1 cellular context compared by ENCODE assay signal in genomic region chr15:42736793-42737528, GRCh38.
TF ChIP-seq lines count a peak whose summit lies in the region.

A gene with protein sequence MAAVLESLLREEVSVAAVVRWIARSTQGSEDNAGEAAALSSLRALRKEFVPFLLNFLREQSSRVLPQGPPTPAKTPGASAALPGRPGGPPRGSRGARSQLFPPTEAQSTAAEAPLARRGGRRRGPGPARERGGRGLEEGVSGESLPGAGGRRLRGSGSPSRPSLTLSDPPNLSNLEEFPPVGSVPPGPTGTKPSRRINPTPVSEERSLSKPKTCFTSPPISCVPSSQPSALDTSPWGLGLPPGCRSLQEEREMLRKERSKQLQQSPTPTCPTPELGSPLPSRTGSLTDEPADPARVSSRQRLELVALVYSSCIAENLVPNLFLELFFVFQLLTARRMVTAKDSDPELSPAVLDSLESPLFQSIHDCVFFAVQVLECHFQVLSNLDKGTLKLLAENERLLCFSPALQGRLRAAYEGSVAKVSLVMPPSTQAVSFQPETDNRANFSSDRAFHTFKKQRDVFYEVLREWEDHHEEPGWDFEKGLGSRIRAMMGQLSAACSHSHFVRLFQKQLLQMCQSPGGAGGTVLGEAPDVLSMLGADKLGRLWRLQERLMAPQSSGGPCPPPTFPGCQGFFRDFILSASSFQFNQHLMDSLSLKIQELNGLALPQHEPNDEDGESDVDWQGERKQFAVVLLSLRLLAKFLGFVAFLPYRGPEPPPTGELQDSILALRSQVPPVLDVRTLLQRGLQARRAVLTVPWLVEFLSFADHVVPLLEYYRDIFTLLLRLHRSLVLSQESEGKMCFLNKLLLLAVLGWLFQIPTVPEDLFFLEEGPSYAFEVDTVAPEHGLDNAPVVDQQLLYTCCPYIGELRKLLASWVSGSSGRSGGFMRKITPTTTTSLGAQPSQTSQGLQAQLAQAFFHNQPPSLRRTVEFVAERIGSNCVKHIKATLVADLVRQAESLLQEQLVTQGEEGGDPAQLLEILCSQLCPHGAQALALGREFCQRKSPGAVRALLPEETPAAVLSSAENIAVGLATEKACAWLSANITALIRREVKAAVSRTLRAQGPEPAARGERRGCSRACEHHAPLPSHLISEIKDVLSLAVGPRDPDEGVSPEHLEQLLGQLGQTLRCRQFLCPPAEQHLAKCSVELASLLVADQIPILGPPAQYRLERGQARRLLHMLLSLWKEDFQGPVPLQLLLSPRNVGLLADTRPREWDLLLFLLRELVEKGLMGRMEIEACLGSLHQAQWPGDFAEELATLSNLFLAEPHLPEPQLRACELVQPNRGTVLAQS (minus strand): TSS chr15:42737128. CDS start chr15:42737102, 26 bp downstream.

TF ChIP-seq in K562, 482 proteins besides CTCF, POLR2A, EP300 and RAD21 (continued from another document and continues in another):
- TF ChIP-seq, protein P1, sequence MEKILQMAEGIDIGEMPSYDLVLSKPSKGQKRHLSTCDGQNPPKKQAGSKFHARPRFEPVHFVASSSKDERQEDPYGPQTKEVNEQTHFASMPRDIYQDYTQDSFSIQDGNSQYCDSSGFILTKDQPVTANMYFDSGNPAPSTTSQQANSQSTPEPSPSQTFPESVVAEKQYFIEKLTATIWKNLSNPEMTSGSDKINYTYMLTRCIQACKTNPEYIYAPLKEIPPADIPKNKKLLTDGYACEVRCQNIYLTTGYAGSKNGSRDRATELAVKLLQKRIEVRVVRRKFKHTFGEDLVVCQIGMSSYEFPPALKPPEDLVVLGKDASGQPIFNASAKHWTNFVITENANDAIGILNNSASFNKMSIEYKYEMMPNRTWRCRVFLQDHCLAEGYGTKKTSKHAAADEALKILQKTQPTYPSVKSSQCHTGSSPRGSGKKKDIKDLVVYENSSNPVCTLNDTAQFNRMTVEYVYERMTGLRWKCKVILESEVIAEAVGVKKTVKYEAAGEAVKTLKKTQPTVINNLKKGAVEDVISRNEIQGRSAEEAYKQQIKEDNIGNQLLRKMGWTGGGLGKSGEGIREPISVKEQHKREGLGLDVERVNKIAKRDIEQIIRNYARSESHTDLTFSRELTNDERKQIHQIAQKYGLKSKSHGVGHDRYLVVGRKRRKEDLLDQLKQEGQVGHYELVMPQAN (IDR thresholded peaks at IDR 0.05; ENCODE audit: borderline replicate concordance), result 0 out of 2 replicates have a peak, but pooled peaks have one; percentile 27
- TF ChIP-seq COPS2 (conservative IDR thresholded peaks at IDR 0.05) (no peak), BRD4 (IDR thresholded peaks at IDR 0.05) (0 out of 2 replicates have a peak, but pooled peaks have one; percentile 42), POLR2AphosphoS5 (IDR thresholded peaks at IDR 0.05; ENCODE audit: control insufficient read depth, insufficient read depth, low read depth, low read length) (peak; percentile 81), L3MBTL2 (IDR thresholded peaks at IDR 0.05) (peak; percentile 53; the same call in 1 of the 2 replicates), CCNT2 (IDR thresholded peaks at IDR 0.05; ENCODE audit: borderline replicate concordance, extremely low read depth, insufficient read length, low read depth, low read length) (peak; percentile 33), UBTF (IDR thresholded peaks at IDR 0.05; ENCODE audit: borderline replicate concordance in 1 of 2, low read depth in 2 of 2, low read length in 2 of 2) (peak; percentile 30 to 57; a peak in 2 of 4 replicates), TAL1 (IDR thresholded peaks at IDR 0.05) (no peak), SETDB1 (IDR thresholded peaks at IDR 0.05; ENCODE audit: low read length) (no peak), ZFX (CRISPR knock-in tag; IDR thresholded peaks at IDR 0.05) (peak; percentile 91), CXXC5 (CRISPR knock-in tag; IDR thresholded peaks at IDR 0.05) (peak; percentile 72), HNRNPL (IDR thresholded peaks at IDR 0.05; ENCODE audit: low read depth, low read length) (peak; percentile 49; the same call in 1 of the 2 replicates), NR2C2 (CRISPR knock-in tag; IDR thresholded peaks at IDR 0.05) (no peak; the same call in 1 of the 2 replicates), NR2C2 (tag; IDR thresholded peaks at IDR 0.05) (peak; percentile 78), GTF2F1 (IDR thresholded peaks at IDR 0.05; ENCODE audit: low read depth, low read length) (0 out of 2 replicates have a peak, but pooled peaks have one; percentile 26), C11orf30 (IDR thresholded peaks at IDR 0.05; ENCODE audit: low read depth) (no peak), PHF8 (IDR thresholded peaks at IDR 0.05; ENCODE audit: borderline replicate concordance, low read length) (peak; percentile 93; the same call in 1 of the 2 replicates), SMC3 (conservative IDR thresholded peaks at IDR 0.05; ENCODE audit: insufficient read depth, low read depth, low read length) (peak; percentile 3; the same call in 1 of the 2 replicates), TCF3 (CRISPR knock-in tag; IDR thresholded peaks at IDR 0.05) (no peak), CREB1 (IDR thresholded peaks at IDR 0.05) (0 out of 2 replicates have a peak, but pooled peaks have one; percentile 8), CREB1 (CRISPR knock-in tag; IDR thresholded peaks at IDR 0.05) (no peak), THAP12 (CRISPR knock-in tag; IDR thresholded peaks at IDR 0.05) (peak; percentile 13; the same call in 1 of the 2 replicates), ZFP1 (CRISPR knock-in tag; IDR thresholded peaks at IDR 0.05) (no peak), FOXP1 (CRISPR knock-in tag; IDR thresholded peaks at IDR 0.05) (0 out of 2 replicates have a peak, but pooled peaks have one; percentile 44), ZNF639 (CRISPR knock-in tag; conservative IDR thresholded peaks at IDR 0.05 in 1 of 2, IDR thresholded peaks at IDR 0.05 in 1 of 2) (peak in 1 of 2 experiments; percentile 45; a peak in 1 of 4 replicates), SIN3B (IDR thresholded peaks at IDR 0.05; ENCODE audit: low read depth) (peak; percentile 73), TAF7 (tag; IDR thresholded peaks at IDR 0.05) (0 out of 2 replicates have a peak, but pooled peaks have one; percentile 9), KDM5B (IDR thresholded peaks at IDR 0.05; ENCODE audit: insufficient replicate concordance, low read depth, low read length) (peak; percentile 87), PRPF4 (IDR thresholded peaks at IDR 0.05; ENCODE audit: insufficient read depth, low read depth, low read length, poor library complexity, severe bottlenecking) (no peak), MYC (IDR thresholded peaks at IDR 0.05; ENCODE audit: low read depth, low read length) (peak; percentile 31; the same call in 1 of the 2 replicates), MYC (CRISPR knock-in tag; IDR thresholded peaks at IDR 0.05; ENCODE audit: borderline replicate concordance, low read depth) (no peak), SUPT5H (IDR thresholded peaks at IDR 0.05) (peak; percentile 73), ZNF830 (CRISPR knock-in tag; IDR thresholded peaks at IDR 0.05) (no peak), NR4A1 (CRISPR knock-in tag; IDR thresholded peaks at IDR 0.05) (peak; percentile 63; the same call in 1 of the 2 replicates), NR4A1 (tag; IDR thresholded peaks at IDR 0.05) (no peak), TBP (optimal IDR thresholded peaks at IDR 0.05; ENCODE audit: low read depth, low read length) (peak; percentile 27), E2F3 (CRISPR knock-in tag; IDR thresholded peaks at IDR 0.05) (peak; percentile 32; the same call in 1 of the 2 replicates), PTTG1 (tag; IDR thresholded peaks at IDR 0.05; ENCODE audit: low read depth) (no peak), ELF2 (CRISPR knock-in tag; IDR thresholded peaks at IDR 0.05) (no peak), ARID4B (CRISPR knock-in tag; IDR thresholded peaks at IDR 0.05) (peak; percentile 34; the same call in 1 of the 2 replicates), ZNF551 (CRISPR knock-in tag; IDR thresholded peaks at IDR 0.05) (no peak), RBM22 (IDR thresholded peaks at IDR 0.05; ENCODE audit: low read depth, low read length, poor library complexity, severe bottlenecking) (peak; percentile 76)
- TF ChIP-seq, protein P2, sequence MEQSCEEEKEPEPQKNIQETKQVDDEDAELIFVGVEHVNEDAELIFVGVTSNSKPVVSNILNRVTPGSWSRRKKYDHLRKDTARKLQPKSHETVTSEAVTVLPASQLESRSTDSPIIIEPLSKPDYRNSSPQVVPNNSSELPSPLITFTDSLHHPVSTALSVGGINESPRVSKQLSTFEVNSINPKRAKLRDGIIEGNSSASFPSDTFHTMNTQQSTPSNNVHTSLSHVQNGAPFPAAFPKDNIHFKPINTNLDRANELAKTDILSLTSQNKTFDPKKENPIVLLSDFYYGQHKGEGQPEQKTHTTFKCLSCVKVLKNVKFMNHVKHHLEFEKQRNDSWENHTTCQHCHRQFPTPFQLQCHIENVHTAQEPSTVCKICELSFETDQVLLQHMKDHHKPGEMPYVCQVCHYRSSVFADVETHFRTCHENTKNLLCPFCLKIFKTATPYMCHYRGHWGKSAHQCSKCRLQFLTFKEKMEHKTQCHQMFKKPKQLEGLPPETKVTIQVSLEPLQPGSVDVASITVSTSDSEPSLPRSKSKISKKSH (CRISPR knock-in tag; IDR thresholded peaks at IDR 0.05), result 0 out of 2 replicates have a peak, but pooled peaks have one; percentile 18
- TF ChIP-seq, protein P3, sequence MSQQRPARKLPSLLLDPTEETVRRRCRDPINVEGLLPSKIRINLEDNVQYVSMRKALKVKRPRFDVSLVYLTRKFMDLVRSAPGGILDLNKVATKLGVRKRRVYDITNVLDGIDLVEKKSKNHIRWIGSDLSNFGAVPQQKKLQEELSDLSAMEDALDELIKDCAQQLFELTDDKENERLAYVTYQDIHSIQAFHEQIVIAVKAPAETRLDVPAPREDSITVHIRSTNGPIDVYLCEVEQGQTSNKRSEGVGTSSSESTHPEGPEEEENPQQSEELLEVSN (IDR thresholded peaks at IDR 0.05; ENCODE audit: borderline replicate concordance in 1 of 2, extremely low read depth in 1 of 2, insufficient read depth in 1 of 2, insufficient read length in 1 of 2, low read depth in 1 of 2, low read length in 1 of 2, poor library complexity in 1 of 2, severe bottlenecking in 1 of 2), result peak in 1 of 2 experiments; percentile 27
